3 cellular contexts compared by ENCODE assay signal in the genomic region with DNA sequence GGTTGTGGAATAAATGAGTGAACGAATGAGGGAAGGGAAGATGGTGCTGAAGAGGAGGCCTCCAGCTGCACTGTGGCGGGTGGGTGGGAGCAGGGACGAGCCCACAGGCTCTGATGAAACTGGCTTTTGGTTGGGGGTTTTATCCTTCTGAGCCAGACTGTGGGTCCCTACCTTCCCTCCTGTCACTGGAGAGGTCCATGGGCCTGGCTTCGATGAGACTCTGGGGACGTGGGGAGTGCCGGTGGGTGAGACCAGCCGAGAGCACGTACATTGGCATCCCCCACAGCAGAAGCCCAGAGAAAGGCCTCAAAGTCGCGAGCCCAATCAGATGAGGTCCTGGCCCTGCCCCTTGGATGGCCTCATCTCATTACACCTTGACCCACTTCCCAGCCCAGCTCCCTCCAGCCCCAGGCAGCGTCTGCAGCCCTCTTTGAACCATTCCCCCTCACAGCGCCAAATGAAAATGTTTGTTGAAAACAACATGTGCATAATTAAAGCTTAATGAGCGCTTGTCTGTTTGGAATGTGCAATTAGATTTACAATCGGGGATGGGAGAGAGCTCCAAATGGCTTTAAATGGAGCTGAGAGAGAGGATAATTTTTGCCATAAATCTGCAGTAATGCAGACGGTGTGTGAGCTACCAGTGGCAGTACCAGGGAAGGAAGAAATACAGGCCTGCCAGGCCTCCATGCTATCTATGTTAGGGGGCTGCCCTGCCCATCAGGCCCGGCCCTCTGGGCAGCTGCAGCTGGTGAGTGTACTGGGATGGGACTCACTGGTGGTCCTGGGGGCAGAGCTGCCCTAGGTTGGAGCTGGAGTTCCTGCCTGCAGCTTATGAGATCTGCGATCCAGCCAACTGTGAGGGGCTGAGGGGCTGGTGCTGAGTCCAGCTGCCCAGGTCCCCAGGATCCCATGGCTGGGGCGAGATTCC.
TF ChIP-seq lines count a peak whose summit lies in the region.

No MANE protein-coding gene starts in this region.

TF ChIP-seq in GM23338, 12 proteins besides CTCF, POLR2A, EP300 and RAD21:
- TF ChIP-seq, protein P1, sequence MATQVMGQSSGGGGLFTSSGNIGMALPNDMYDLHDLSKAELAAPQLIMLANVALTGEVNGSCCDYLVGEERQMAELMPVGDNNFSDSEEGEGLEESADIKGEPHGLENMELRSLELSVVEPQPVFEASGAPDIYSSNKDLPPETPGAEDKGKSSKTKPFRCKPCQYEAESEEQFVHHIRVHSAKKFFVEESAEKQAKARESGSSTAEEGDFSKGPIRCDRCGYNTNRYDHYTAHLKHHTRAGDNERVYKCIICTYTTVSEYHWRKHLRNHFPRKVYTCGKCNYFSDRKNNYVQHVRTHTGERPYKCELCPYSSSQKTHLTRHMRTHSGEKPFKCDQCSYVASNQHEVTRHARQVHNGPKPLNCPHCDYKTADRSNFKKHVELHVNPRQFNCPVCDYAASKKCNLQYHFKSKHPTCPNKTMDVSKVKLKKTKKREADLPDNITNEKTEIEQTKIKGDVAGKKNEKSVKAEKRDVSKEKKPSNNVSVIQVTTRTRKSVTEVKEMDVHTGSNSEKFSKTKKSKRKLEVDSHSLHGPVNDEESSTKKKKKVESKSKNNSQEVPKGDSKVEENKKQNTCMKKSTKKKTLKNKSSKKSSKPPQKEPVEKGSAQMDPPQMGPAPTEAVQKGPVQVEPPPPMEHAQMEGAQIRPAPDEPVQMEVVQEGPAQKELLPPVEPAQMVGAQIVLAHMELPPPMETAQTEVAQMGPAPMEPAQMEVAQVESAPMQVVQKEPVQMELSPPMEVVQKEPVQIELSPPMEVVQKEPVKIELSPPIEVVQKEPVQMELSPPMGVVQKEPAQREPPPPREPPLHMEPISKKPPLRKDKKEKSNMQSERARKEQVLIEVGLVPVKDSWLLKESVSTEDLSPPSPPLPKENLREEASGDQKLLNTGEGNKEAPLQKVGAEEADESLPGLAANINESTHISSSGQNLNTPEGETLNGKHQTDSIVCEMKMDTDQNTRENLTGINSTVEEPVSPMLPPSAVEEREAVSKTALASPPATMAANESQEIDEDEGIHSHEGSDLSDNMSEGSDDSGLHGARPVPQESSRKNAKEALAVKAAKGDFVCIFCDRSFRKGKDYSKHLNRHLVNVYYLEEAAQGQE (IDR thresholded peaks at IDR 0.05; ENCODE audit: unreplicated experiment) = no peak
- TF ChIP-seq EZH2phosphoT487 (IDR thresholded peaks at IDR 0.05; ENCODE audit: unreplicated experiment) = no peak
- no peak for TF ChIP-seq EZH2 (IDR thresholded peaks at IDR 0.05; ENCODE audit: low read depth, unreplicated experiment)
- TF ChIP-seq CREB1 (CRISPR knock-in tag; IDR thresholded peaks at IDR 0.05; ENCODE audit: low read depth) = no peak
- TF ChIP-seq ZNF114 (CRISPR knock-in tag; IDR thresholded peaks at IDR 0.05) = no peak

TF ChIP-seq in IMR-90, 13 proteins besides CTCF, POLR2A, EP300 and RAD21:
- no peak for TF ChIP-seq RCOR1 (IDR thresholded peaks at IDR 0.05; ENCODE audit: insufficient replicate concordance, low read length)
- TF ChIP-seq, protein P2, sequence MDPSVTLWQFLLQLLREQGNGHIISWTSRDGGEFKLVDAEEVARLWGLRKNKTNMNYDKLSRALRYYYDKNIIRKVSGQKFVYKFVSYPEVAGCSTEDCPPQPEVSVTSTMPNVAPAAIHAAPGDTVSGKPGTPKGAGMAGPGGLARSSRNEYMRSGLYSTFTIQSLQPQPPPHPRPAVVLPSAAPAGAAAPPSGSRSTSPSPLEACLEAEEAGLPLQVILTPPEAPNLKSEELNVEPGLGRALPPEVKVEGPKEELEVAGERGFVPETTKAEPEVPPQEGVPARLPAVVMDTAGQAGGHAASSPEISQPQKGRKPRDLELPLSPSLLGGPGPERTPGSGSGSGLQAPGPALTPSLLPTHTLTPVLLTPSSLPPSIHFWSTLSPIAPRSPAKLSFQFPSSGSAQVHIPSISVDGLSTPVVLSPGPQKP (IDR thresholded peaks at IDR 0.05; ENCODE audit: borderline replicate concordance, low read depth, low read length) = no peak
- TF ChIP-seq CHD1 (IDR thresholded peaks at IDR 0.05; ENCODE audit: low read depth, low read length) = no peak
- no peak for TF ChIP-seq MAZ (IDR thresholded peaks at IDR 0.05; ENCODE audit: borderline replicate concordance, low read depth, low read length)
- no peak for TF ChIP-seq NFE2L2 (IDR thresholded peaks at IDR 0.05; ENCODE audit: low read depth, low read length)
- TF ChIP-seq RFX5 (IDR thresholded peaks at IDR 0.05; ENCODE audit: low read depth, low read length) = no peak
- TF ChIP-seq MAFK (IDR thresholded peaks at IDR 0.05; ENCODE audit: low read depth, low read length) = no peak
- TF ChIP-seq SMC3 (IDR thresholded peaks at IDR 0.05; ENCODE audit: low read depth, low read length) = no peak
- TF ChIP-seq BHLHE40 (IDR thresholded peaks at IDR 0.05; ENCODE audit: low read depth, low read length) = no peak
- no peak for TF ChIP-seq MXI1 (IDR thresholded peaks at IDR 0.05; ENCODE audit: borderline replicate concordance, low read depth, low read length)
- TF ChIP-seq, protein P3, sequence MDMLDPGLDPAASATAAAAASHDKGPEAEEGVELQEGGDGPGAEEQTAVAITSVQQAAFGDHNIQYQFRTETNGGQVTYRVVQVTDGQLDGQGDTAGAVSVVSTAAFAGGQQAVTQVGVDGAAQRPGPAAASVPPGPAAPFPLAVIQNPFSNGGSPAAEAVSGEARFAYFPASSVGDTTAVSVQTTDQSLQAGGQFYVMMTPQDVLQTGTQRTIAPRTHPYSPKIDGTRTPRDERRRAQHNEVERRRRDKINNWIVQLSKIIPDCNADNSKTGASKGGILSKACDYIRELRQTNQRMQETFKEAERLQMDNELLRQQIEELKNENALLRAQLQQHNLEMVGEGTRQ (IDR thresholded peaks at IDR 0.05; ENCODE audit: low read depth, low read length) = no peak
- TF ChIP-seq FOS (IDR thresholded peaks at IDR 0.05; ENCODE audit: low read depth, low read length) = no peak
- TF ChIP-seq CEBPB (IDR thresholded peaks at IDR 0.05; ENCODE audit: low read depth, low read length) = no peak

TF ChIP-seq in K562, 482 proteins besides CTCF, POLR2A, EP300 and RAD21:
- no peak for TF ChIP-seq MECOM (CRISPR knock-in tag; IDR thresholded peaks at IDR 0.05)
- TF ChIP-seq ZNF253 (CRISPR knock-in tag; conservative IDR thresholded peaks at IDR 0.05) = no peak
- TF ChIP-seq, protein P4, sequence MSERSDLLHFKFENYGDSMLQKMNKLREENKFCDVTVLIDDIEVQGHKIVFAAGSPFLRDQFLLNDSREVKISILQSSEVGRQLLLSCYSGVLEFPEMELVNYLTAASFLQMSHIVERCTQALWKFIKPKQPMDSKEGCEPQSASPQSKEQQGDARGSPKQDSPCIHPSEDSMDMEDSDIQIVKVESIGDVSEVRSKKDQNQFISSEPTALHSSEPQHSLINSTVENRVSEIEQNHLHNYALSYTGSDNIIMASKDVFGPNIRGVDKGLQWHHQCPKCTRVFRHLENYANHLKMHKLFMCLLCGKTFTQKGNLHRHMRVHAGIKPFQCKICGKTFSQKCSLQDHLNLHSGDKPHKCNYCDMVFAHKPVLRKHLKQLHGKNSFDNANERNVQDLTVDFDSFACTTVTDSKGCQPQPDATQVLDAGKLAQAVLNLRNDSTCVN (CRISPR knock-in tag; IDR thresholded peaks at IDR 0.05) = no peak
- no peak for TF ChIP-seq PTRF (tag; IDR thresholded peaks at IDR 0.05)
- TF ChIP-seq TRIM28 (IDR thresholded peaks at IDR 0.05) = no peak
- no peak for TF ChIP-seq ZFP36 (IDR thresholded peaks at IDR 0.05; ENCODE audit: low read depth, low read length, partially characterized antibody)
- TF ChIP-seq, protein P5, sequence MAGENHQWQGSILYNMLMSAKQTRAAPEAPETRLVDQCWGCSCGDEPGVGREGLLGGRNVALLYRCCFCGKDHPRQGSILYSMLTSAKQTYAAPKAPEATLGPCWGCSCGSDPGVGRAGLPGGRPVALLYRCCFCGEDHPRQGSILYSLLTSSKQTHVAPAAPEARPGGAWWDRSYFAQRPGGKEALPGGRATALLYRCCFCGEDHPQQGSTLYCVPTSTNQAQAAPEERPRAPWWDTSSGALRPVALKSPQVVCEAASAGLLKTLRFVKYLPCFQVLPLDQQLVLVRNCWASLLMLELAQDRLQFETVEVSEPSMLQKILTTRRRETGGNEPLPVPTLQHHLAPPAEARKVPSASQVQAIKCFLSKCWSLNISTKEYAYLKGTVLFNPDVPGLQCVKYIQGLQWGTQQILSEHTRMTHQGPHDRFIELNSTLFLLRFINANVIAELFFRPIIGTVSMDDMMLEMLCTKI (IDR thresholded peaks at IDR 0.05; ENCODE audit: partially characterized antibody) = no peak
- TF ChIP-seq, protein P6, sequence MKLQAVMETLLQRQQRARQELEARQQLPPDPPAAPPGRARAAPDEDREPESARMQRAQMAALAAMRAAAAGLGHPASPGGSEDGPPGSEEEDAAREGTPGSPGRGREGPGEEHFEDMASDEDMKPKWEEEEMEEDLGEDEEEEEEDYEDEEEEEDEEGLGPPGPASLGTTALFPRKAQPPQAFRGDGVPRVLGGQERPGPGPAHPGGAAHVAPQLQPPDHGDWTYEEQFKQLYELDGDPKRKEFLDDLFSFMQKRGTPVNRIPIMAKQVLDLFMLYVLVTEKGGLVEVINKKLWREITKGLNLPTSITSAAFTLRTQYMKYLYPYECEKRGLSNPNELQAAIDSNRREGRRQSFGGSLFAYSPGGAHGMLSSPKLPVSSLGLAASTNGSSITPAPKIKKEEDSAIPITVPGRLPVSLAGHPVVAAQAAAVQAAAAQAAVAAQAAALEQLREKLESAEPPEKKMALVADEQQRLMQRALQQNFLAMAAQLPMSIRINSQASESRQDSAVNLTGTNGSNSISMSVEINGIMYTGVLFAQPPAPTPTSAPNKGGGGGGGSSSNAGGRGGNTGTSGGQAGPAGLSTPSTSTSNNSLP (IDR thresholded peaks at IDR 0.05; ENCODE audit: borderline replicate concordance, low read depth, low read length) = no peak
- no peak for TF ChIP-seq FOXP1 (CRISPR knock-in tag; IDR thresholded peaks at IDR 0.05)
- TF ChIP-seq TCF7L2 (IDR thresholded peaks at IDR 0.05; ENCODE audit: low read depth, low read length) = no peak
- TF ChIP-seq, protein P7, sequence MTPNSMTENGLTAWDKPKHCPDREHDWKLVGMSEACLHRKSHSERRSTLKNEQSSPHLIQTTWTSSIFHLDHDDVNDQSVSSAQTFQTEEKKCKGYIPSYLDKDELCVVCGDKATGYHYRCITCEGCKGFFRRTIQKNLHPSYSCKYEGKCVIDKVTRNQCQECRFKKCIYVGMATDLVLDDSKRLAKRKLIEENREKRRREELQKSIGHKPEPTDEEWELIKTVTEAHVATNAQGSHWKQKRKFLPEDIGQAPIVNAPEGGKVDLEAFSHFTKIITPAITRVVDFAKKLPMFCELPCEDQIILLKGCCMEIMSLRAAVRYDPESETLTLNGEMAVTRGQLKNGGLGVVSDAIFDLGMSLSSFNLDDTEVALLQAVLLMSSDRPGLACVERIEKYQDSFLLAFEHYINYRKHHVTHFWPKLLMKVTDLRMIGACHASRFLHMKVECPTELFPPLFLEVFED (CRISPR knock-in tag; conservative IDR thresholded peaks at IDR 0.05) = no peak
- no peak for TF ChIP-seq ZNF41 (CRISPR knock-in tag; conservative IDR thresholded peaks at IDR 0.05)
- no peak for TF ChIP-seq MYC (IDR thresholded peaks at IDR 0.05; ENCODE audit: low read depth, low read length)
- TF ChIP-seq MYC (CRISPR knock-in tag; IDR thresholded peaks at IDR 0.05; ENCODE audit: borderline replicate concordance, low read depth) = no peak
- TF ChIP-seq GTF2A2 (tag; IDR thresholded peaks at IDR 0.05) = no peak
- TF ChIP-seq L3MBTL2 (IDR thresholded peaks at IDR 0.05) = no peak
- TF ChIP-seq EHMT2 (IDR thresholded peaks at IDR 0.05) = no peak
- TF ChIP-seq HOXB6 (CRISPR knock-in tag; IDR thresholded peaks at IDR 0.05; ENCODE audit: borderline replicate concordance) = no peak
- no peak for TF ChIP-seq JUNB (CRISPR knock-in tag; conservative IDR thresholded peaks at IDR 0.05)
- TF ChIP-seq, protein P8, sequence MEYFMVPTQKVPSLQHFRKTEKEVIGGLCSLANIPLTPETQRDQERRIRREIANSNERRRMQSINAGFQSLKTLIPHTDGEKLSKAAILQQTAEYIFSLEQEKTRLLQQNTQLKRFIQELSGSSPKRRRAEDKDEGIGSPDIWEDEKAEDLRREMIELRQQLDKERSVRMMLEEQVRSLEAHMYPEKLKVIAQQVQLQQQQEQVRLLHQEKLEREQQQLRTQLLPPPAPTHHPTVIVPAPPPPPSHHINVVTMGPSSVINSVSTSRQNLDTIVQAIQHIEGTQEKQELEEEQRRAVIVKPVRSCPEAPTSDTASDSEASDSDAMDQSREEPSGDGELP (CRISPR knock-in tag; IDR thresholded peaks at IDR 0.05; ENCODE audit: borderline replicate concordance) = no peak
- TF ChIP-seq ZNF79 (CRISPR knock-in tag; IDR thresholded peaks at IDR 0.05; ENCODE audit: low read depth) = no peak
TF ChIP-seq in K562: peak in this region for 0.
